1 cellular context compared by ENCODE assay signal in the genomic region with DNA sequence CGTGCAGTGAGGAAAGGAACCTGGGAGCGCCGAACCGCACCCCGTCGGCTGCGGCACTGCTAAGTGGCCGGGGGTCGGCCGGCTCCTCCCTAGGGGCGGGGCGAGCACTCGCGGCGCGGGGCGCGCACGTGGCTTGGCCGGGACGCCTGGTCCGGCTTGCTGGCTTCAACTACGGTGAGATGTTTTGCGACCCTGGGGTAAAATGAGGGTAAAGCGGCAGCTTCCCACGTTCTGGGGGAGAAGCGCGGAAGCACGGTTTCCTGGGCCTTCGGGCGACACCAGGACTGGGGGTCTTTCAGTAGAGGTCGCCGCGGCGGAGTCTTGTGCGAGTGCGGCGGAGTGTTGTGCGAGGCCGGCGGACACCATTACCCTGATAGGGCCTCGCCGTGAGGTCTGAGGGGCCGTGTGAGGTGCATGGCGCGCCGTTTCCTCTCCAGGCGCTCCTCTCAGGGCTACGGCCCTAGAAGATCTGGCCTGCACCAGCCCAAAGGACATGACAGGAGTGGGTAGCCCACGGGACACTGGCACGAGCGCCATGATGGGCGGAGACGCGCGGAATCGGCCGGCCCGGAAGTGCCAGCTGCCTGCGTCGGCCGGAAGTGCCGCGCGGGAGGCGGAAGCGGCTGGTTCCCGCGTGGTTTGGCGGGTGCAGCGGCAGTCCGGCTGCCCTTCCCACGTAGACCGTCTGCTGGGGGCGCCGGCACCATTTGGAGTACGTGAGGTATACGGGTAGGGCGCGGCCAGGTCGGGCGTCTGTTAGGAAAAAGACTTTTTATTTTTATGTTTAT.
A peak's percentile ranks its signal among the peaks of the same experiment; 100 is the strongest.
TF ChIP-seq lines count a peak whose summit lies in the region.

TSS of gene PIGW (plus strand) at position 107 of the 788 bp plus-strand sequence. CDS start 2,115 bp downstream, outside the sequence.

TF ChIP-seq in HepG2, 621 proteins besides CTCF, POLR2A, EP300 and RAD21 (continued from another document and continues in another):
- TF ChIP-seq TERF1 (CRISPR knock-in tag; IDR thresholded peaks at IDR 0.05) (no peak), JUNB (CRISPR knock-in tag; IDR thresholded peaks at IDR 0.05; ENCODE audit: borderline replicate concordance) (no peak), ZFX (CRISPR knock-in tag; IDR thresholded peaks at IDR 0.05; ENCODE audit: low read depth) (peak; percentile 78), HMG20B (CRISPR knock-in tag; conservative IDR thresholded peaks at IDR 0.05) (peak; percentile 51), KDM5A (IDR thresholded peaks at IDR 0.05; ENCODE audit: borderline replicate concordance, low read length) (peak; percentile 35; the same call in 1 of the 2 replicates), ZNF83 (CRISPR knock-in tag; IDR thresholded peaks at IDR 0.05; ENCODE audit: borderline replicate concordance) (no peak; the same call in 1 of the 2 replicates), ZNF296 (CRISPR knock-in tag; conservative IDR thresholded peaks at IDR 0.05) (no peak), TP53 (CRISPR knock-in tag; conservative IDR thresholded peaks at IDR 0.05) (no peak; the same call in 1 of the 2 replicates), ZNF572 (CRISPR knock-in tag; IDR thresholded peaks at IDR 0.05) (peak; percentile 81), TBX3 (IDR thresholded peaks at IDR 0.05; ENCODE audit: borderline replicate concordance) (0 out of 2 replicates have a peak, but pooled peaks have one; percentile 24), SMYD3 (CRISPR knock-in tag; IDR thresholded peaks at IDR 0.05) (peak; percentile 59; the same call in 1 of the 2 replicates), YEATS2 (CRISPR knock-in tag; IDR thresholded peaks at IDR 0.05; ENCODE audit: borderline replicate concordance) (peak; percentile 94), ZNF317 (CRISPR knock-in tag; IDR thresholded peaks at IDR 0.05) (peak; percentile 43; the same call in 1 of the 2 replicates), ZBTB38 (CRISPR knock-in tag; IDR thresholded peaks at IDR 0.05) (peak; percentile 67; the same call in 1 of the 2 replicates), ZBTB46 (CRISPR knock-in tag; IDR thresholded peaks at IDR 0.05; ENCODE audit: borderline replicate concordance) (no peak), ZNF792 (CRISPR knock-in tag; IDR thresholded peaks at IDR 0.05) (peak; percentile 67), CEBPB (IDR thresholded peaks at IDR 0.05; ENCODE audit: borderline replicate concordance, low read depth, low read length) (no peak), ADNP (CRISPR knock-in tag; IDR thresholded peaks at IDR 0.05) (no peak), TCF12 (IDR thresholded peaks at IDR 0.05) (no peak), TCF12 (CRISPR knock-in tag; IDR thresholded peaks at IDR 0.05) (no peak; the same call in 1 of the 2 replicates), PAWR (CRISPR knock-in tag; IDR thresholded peaks at IDR 0.05; ENCODE audit: borderline replicate concordance) (no peak), ZSCAN12 (CRISPR knock-in tag; IDR thresholded peaks at IDR 0.05) (no peak; the same call in 1 of the 2 replicates), SP2 (CRISPR knock-in tag; IDR thresholded peaks at IDR 0.05) (peak; percentile 68), SP4 (CRISPR knock-in tag; IDR thresholded peaks at IDR 0.05) (peak; percentile 43; the same call in 1 of the 2 replicates), ZNF335 (CRISPR knock-in tag; IDR thresholded peaks at IDR 0.05) (0 out of 2 replicates have a peak, but pooled peaks have one; percentile 7), AGO2 (optimal IDR thresholded peaks at IDR 0.05; ENCODE audit: low read depth, low read length) (peak; percentile 96), TGIF2 (CRISPR knock-in tag; IDR thresholded peaks at IDR 0.05) (peak; percentile 7; the same call in 1 of the 2 replicates), ZNF720 (CRISPR knock-in tag; IDR thresholded peaks at IDR 0.05) (no peak), GTF3A (CRISPR knock-in tag; conservative IDR thresholded peaks at IDR 0.05) (no peak), ZNF747 (CRISPR knock-in tag; IDR thresholded peaks at IDR 0.05; ENCODE audit: borderline replicate concordance) (peak; percentile 37; the same call in 1 of the 2 replicates), ZNF234 (CRISPR knock-in tag; conservative IDR thresholded peaks at IDR 0.05) (no peak; the same call in 1 of the 2 replicates), ZNF841 (CRISPR knock-in tag; IDR thresholded peaks at IDR 0.05; ENCODE audit: borderline replicate concordance) (no peak), PTBP1 (IDR thresholded peaks at IDR 0.05; ENCODE audit: low read depth, low read length, poor library complexity, severe bottlenecking) (peak; percentile 89), ZNF407 (CRISPR knock-in tag; IDR thresholded peaks at IDR 0.05; ENCODE audit: not compliant biosample characterization) (no peak), ZNF770 (CRISPR knock-in tag; IDR thresholded peaks at IDR 0.05) (peak; percentile 44; the same call in 1 of the 2 replicates), EZH2 (conservative IDR thresholded peaks at IDR 0.05; ENCODE audit: low read depth, low read length) (no peak), FOXC1 (CRISPR knock-in tag; IDR thresholded peaks at IDR 0.05; ENCODE audit: borderline replicate concordance) (no peak; the same call in 1 of the 2 replicates), RBM22 (optimal IDR thresholded peaks at IDR 0.05; ENCODE audit: low read length) (peak; percentile 72), ARNT (IDR thresholded peaks at IDR 0.05) (no peak), U2AF2 (IDR thresholded peaks at IDR 0.05; ENCODE audit: low read depth, low read length) (no peak), ZNF101 (CRISPR knock-in tag; IDR thresholded peaks at IDR 0.05; ENCODE audit: borderline replicate concordance, low read depth) (peak; percentile 85; the same call in 1 of the 2 replicates), ZNF709 (CRISPR knock-in tag; IDR thresholded peaks at IDR 0.05) (peak; percentile 61; the same call in 1 of the 2 replicates), ZNF138 (CRISPR knock-in tag; IDR thresholded peaks at IDR 0.05; ENCODE audit: low read depth) (peak; percentile 89; the same call in 1 of the 2 replicates)
- TF ChIP-seq, protein P1, sequence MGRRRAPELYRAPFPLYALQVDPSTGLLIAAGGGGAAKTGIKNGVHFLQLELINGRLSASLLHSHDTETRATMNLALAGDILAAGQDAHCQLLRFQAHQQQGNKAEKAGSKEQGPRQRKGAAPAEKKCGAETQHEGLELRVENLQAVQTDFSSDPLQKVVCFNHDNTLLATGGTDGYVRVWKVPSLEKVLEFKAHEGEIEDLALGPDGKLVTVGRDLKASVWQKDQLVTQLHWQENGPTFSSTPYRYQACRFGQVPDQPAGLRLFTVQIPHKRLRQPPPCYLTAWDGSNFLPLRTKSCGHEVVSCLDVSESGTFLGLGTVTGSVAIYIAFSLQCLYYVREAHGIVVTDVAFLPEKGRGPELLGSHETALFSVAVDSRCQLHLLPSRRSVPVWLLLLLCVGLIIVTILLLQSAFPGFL (CRISPR knock-in tag; IDR thresholded peaks at IDR 0.05): 0 out of 2 replicates have a peak, but pooled peaks have one; percentile 13
- TF ChIP-seq, protein P2, sequence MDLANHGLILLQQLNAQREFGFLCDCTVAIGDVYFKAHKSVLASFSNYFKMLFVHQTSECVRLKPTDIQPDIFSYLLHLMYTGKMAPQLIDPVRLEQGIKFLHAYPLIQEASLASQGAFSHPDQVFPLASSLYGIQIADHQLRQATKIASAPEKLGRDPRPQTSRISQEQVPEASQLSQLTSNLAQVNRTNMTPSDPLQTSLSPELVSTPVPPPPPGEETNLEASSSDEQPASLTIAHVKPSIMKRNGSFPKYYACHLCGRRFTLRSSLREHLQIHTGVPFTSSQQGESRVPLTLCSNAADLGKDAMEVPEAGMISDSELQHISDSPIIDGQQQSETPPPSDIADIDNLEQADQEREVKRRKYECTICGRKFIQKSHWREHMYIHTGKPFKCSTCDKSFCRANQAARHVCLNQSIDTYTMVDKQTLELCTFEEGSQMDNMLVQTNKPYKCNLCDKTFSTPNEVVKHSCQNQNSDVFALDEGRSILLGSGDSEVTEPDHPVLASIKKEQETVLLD (CRISPR knock-in tag; IDR thresholded peaks at IDR 0.05; ENCODE audit: low read depth): peak; percentile 63
- TF ChIP-seq, protein P3, sequence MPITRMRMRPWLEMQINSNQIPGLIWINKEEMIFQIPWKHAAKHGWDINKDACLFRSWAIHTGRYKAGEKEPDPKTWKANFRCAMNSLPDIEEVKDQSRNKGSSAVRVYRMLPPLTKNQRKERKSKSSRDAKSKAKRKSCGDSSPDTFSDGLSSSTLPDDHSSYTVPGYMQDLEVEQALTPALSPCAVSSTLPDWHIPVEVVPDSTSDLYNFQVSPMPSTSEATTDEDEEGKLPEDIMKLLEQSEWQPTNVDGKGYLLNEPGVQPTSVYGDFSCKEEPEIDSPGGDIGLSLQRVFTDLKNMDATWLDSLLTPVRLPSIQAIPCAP (CRISPR knock-in tag; IDR thresholded peaks at IDR 0.05; ENCODE audit: low read depth): peak; percentile 57; the same call in 1 of the 2 replicates
